1 cellular context compared by ENCODE assay signal in the genomic region with DNA sequence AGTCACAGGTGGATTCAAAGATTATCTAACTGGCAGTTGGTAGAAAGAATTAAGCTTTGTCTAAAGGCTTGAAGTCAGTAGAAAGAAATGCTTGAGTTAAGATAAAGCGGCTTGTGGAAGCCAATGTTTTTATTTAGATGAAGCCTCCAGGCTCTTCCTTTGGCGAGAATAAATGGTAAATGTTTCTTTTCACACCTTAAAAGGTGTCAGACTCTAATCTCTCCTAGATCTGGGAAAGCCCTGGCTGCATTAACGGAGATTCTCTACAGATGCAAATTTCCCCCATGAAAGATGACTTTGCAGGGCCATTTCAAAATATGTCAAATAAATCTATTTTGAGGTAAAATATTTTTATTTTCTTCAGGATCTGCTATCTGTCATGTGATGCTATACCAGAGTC.
TF ChIP-seq lines count a peak whose summit lies in the region.

No MANE protein-coding gene starts in this region.

TF ChIP-seq in GM23338, 12 proteins besides CTCF, POLR2A, EP300 and RAD21 (continued from another document):
- TF ChIP-seq ZNF462 (CRISPR knock-in tag; IDR thresholded peaks at IDR 0.05) (no peak), EZH2 (IDR thresholded peaks at IDR 0.05; ENCODE audit: low read depth, unreplicated experiment) (no peak), STAT1 (IDR thresholded peaks at IDR 0.05; ENCODE audit: unreplicated experiment) (no peak), JUNB (IDR thresholded peaks at IDR 0.05; ENCODE audit: unreplicated experiment) (no peak), ZNF331 (CRISPR knock-in tag; IDR thresholded peaks at IDR 0.05; ENCODE audit: low read depth) (no peak)
- TF ChIP-seq, protein P1, sequence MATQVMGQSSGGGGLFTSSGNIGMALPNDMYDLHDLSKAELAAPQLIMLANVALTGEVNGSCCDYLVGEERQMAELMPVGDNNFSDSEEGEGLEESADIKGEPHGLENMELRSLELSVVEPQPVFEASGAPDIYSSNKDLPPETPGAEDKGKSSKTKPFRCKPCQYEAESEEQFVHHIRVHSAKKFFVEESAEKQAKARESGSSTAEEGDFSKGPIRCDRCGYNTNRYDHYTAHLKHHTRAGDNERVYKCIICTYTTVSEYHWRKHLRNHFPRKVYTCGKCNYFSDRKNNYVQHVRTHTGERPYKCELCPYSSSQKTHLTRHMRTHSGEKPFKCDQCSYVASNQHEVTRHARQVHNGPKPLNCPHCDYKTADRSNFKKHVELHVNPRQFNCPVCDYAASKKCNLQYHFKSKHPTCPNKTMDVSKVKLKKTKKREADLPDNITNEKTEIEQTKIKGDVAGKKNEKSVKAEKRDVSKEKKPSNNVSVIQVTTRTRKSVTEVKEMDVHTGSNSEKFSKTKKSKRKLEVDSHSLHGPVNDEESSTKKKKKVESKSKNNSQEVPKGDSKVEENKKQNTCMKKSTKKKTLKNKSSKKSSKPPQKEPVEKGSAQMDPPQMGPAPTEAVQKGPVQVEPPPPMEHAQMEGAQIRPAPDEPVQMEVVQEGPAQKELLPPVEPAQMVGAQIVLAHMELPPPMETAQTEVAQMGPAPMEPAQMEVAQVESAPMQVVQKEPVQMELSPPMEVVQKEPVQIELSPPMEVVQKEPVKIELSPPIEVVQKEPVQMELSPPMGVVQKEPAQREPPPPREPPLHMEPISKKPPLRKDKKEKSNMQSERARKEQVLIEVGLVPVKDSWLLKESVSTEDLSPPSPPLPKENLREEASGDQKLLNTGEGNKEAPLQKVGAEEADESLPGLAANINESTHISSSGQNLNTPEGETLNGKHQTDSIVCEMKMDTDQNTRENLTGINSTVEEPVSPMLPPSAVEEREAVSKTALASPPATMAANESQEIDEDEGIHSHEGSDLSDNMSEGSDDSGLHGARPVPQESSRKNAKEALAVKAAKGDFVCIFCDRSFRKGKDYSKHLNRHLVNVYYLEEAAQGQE (IDR thresholded peaks at IDR 0.05; ENCODE audit: unreplicated experiment) = no peak
TF ChIP-seq in GM23338: peak in this region for 0.
